ENCODE assay signal across 9 cellular contexts in the genomic region with DNA sequence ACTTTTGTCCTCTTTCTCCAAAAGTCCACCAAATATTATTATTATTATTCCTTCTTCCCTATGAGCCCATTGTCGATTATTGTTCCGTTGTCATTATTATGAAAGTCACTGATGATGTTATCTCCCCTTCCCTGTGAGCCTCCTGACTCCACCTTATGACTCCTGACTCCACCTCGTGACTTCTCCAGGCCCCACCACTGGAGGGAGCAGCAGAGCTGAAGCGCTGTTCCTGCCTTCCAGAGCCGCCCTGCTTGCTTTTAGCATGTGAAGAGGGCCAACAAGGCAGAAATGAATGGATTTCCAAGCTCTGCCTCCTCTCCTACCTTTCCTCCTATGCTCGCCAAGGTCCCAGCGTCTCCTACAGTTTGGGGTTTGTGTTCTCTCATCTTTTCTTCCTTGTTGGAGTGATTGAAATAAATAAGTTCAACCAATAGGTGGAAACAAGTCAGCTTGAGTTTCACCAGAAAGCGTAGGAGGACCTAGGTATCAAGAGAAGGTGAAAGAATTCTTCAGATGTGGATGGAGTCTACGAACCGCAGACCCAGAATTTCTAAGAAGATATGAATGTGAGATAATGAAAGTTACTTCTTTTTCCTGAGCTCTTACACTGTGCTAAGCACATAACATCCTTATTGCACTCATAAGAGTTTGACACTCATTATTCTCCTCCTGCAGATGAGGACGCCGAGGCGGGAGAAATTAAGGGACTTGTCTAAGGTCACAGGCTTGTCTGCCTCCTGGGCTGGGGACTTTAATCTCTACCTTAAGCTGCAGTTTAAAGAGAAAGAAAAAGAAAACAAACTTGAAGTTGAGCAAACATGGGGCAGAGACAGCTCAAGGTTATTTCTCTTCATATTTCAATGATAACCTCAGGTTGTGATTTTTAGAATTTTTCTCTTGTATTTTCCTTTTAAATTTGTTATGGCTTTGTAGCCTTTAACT. TPM values are rescaled to one million over a fixed set of nuclear protein-coding genes. Genes with fewer than 3 reads are reported as not detected.
DNase-seq lines count a peak whose midpoint lies in the region; ATAC-seq and TF ChIP-seq lines count a peak whose summit lies in the region.
"Had no signal": no experiment of that assay in that cellular context is flagged by ENCODE, and none has a peak within 500 bp of the region (broad histone marks: within the 10 kb centered on the region; RNA-seq: fewer than 3 reads in every experiment).

No MANE protein-coding gene starts in this region.

- peak overlapping the region in 3 of 4 donors; percentile 12 to 48 (median 23) for H3K27ac ChIP-seq in body of pancreas

- peak; percentile 29 for DNase-seq in activated CD4-positive, alpha-beta T cell treated with anti-CD3 and anti-CD28 coated beads for 48 hours
- no peak for DNase-seq in activated CD4-positive, alpha-beta T cell treated with anti-CD3 and anti-CD28 coated beads, Interleukin-2, amount 50 U/mL, for 1 hour
- DNase-seq in NCI-H460 (ENCODE audit: extremely low read depth, low read depth), result peak; percentile 16
- DNase-seq in body of pancreas, result peak; percentile 38 to 68 (median 60)
- peak; percentile 12 for DNase-seq in stimulated activated naive CD8-positive, alpha-beta T cell treated with anti-CD3 and anti-CD28 coated beads, Interleukin-15, Interleukin-2, amounts not matched to agents 100 U/mL and 50 U/mL, for 24 hours
- no peak for DNase-seq in NCI-H2029 (lab: John Stamatoyannopoulos, UW)

- H3K36me3 ChIP-seq in body of pancreas (replicated peaks in 1 of 2; ENCODE audit: insufficient read depth in 1 of 2, low read depth in 2 of 2), result no peaks in the 10 kb centered on the region

- no peaks in the 10 kb centered on the region for H3K9me3 ChIP-seq in body of pancreas

- no peaks in the 10 kb centered on the region for H3K27me3 ChIP-seq in body of pancreas

- 26 to 38% methylated on average over 13 of the region's 13 CpGs for WGBS in body of pancreas, 2 donors

- ATAC-seq in body of pancreas (peak; percentile 80), HG03039 (IDR thresholded peaks at IDR 0.05; ENCODE audit: unreplicated experiment) (no peak), HG02938 (IDR thresholded peaks at IDR 0.05; ENCODE audit: unreplicated experiment) (no peak)
- ATAC-seq in stimulated activated naive CD8-positive, alpha-beta T cell treated with anti-CD3 and anti-CD28 coated beads, Interleukin-15, Interleukin-2, amounts not matched to agents 100 U/mL and 50 U/mL, for 24 hours, result no peak

- intact Hi-C loops in body of pancreas (cut with DNase I), result no loop called here

- peak; percentile 12 to 58 (median 47) for TF ChIP-seq CTCF in body of pancreas (IDR thresholded peaks at IDR 0.05)

- no peak overlapping the region for H3K4me3 ChIP-seq in body of pancreas

- peaks cover 28% of the 10 kb centered on the region for H3K4me1 ChIP-seq in body of pancreas

- TF ChIP-seq POLR2A in body of pancreas (IDR thresholded peaks at IDR 0.05), result no peak

RNA-seq across cellular contexts. Expression of gene IGSF1, which starts 26.1 kb away (rescaled TPM):
- 0.67 and 0.72 TPM in 2 replicates for total RNA-seq in NCI-H460 (2014; rRNA removed; shearing (Covaris generic))
- polyA plus RNA-seq in NCI-H460 (2014; cell fraction: nucleus; rRNA removed), result 0.18 and 0.49 TPM in 2 replicates
- 1 to 10 TPM in 1 of 2 donors, under 1 TPM in 1; 0.33 to 1.3 TPM for total RNA-seq in body of pancreas
- total RNA-seq: T-helper 2 cell treated with Interferon-gamma antibody and Interleukin-4, amounts not matched to agents 100 ng/mL and 5 ng/mL, for 36 hours had no signal

Comparison
In these comparisons a context has a peak if more than half of its experiments do, and no peak if none do; other contexts are left out.
1. DNase-seq: peak in activated CD4-positive, alpha-beta T cell treated with anti-CD3 and anti-CD28 coated beads for 48 hours (single experiment), NCI-H460 (single experiment), body of pancreas (4 of 4) and stimulated activated naive CD8-positive, alpha-beta T cell treated with anti-CD3 and anti-CD28 coated beads, Interleukin-15, Interleukin-2, amounts not matched to agents 100 U/mL and 50 U/mL, for 24 hours (single experiment); none in activated CD4-positive, alpha-beta T cell treated with anti-CD3 and anti-CD28 coated beads, Interleukin-2, amount 50 U/mL, for 1 hour (single experiment) and NCI-H2029 (single experiment).